Comparison of ENCODE assay signal across 9 cellular contexts in the genomic region with DNA sequence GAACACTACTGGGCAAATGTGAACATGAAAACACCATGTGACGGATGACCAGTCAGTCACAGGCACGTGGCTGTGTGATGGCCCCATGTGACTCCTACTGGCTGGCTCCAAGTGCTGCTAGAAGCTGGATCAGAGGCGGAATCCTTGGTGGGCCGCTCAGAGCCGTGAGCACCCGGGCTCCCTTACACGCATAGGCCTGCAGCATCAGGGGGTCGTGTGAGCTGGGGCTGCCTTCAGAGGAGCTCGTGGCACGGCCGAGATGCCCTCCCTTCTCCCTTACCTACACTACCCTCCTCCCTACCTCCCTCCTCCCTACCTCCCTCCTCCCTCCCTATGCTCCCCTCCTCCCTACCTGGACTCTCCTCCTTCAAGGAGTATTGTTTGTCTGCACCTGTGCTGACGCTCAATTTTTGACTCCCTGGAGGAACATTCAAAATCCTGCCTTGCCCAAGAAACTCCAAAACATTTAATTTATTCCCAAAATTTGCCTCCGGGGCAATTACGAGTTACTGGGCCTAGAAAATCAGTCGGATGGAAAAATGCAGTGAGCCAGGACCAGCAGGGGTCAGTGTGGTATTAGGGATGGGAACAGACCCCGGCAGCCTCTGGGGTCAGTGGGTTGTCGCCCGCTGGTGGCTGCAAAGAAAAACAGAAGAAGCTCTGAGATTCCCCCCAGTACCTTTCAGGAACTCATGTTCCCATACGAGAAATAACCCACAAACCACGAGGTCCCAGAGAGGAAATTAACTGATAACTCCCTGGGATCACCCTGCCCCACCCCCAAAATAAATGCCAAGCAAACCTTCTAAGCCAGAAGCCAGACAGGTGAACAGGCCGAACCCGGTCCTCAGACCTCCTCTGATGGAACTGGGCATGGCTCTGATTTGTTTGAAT.
DNase-seq lines count a peak whose midpoint lies in the region; ATAC-seq, FAIRE-seq and TF ChIP-seq lines count a peak whose summit lies in the region.
"Had no signal": no experiment of that assay in that cellular context is flagged by ENCODE, and none has a peak within 500 bp of the region (broad histone marks: within the 10 kb centered on the region; RNA-seq: fewer than 3 reads in every experiment).

No MANE protein-coding gene starts in this region.

- in situ Hi-C loops in brain microvascular endothelial cell (cut with HindIII; ENCODE audit: low pct_ligation_motif_present, low sequenced_read_pairs) = no loop called here

- H3K4me3 ChIP-seq in brain microvascular endothelial cell (ENCODE audit: low read depth, low read length) = no peak overlapping the region
- H3K4me3 ChIP-seq: skin epidermis had no signal

- H3K36me3 ChIP-seq in brain microvascular endothelial cell (replicated peaks) = no peaks in the 10 kb centered on the region

- no peak overlapping the region for H3K27ac ChIP-seq in brain microvascular endothelial cell
- H3K27ac ChIP-seq: skin epidermis had no signal

- peak; percentile 62 for DNase-seq in A172 (ENCODE audit: low spot score)
- peak; percentile 81 for DNase-seq in NCI-H2107 (lab: John Stamatoyannopoulos, UW)
- peak; percentile 64 for DNase-seq in brain microvascular endothelial cell
- peak; percentile 91 for DNase-seq in islet precursor cell
- DNase-seq in stimulated activated CD4-positive, alpha-beta T cell treated with anti-CD3 and anti-CD28 coated beads, Interleukin-2, amount 100 ng/mL, for 48 hours = peak; percentile 62 to 68

- FAIRE-seq in TTC549 (lab: Jason Lieb, UNC) = peak; percentile 7

- TF ChIP-seq CTCF in brain microvascular endothelial cell (IDR thresholded peaks at IDR 0.05; ENCODE audit: low read depth, low read length, missing control alignments) = peak; percentile 85

- peak; percentile 55 for ATAC-seq in GM18502 (IDR thresholded peaks at IDR 0.05; ENCODE audit: poor library complexity, unreplicated experiment)
- no peak for ATAC-seq in GM19035 (IDR thresholded peaks at IDR 0.05; ENCODE audit: unreplicated experiment)

- H3K27me3 ChIP-seq in brain microvascular endothelial cell (replicated peaks) = no peaks in the 10 kb centered on the region
